ENCODE assay signal across 1 cellular context in genomic region chr18:9092665-9093064, GRCh38.
TF ChIP-seq lines count a peak whose summit lies in the region.

No MANE protein-coding gene starts in this region.

TF ChIP-seq in HepG2, 621 proteins besides CTCF, POLR2A, EP300 and RAD21 (continued from another document and continues in another):
- TF ChIP-seq THAP9 (CRISPR knock-in tag; IDR thresholded peaks at IDR 0.05; ENCODE audit: borderline replicate concordance) (no peak), ARID3A (IDR thresholded peaks at IDR 0.05; ENCODE audit: low read depth, low read length) (peak; percentile 80; the same call in 1 of the 2 replicates), THRA (CRISPR knock-in tag; IDR thresholded peaks at IDR 0.05; ENCODE audit: borderline replicate concordance) (peak; percentile 65; the same call in 1 of the 2 replicates), CEBPG (CRISPR knock-in tag; IDR thresholded peaks at IDR 0.05) (peak; percentile 72), ZNF770 (CRISPR knock-in tag; IDR thresholded peaks at IDR 0.05) (0 out of 2 replicates have a peak, but pooled peaks have one; percentile 18), ZNF234 (CRISPR knock-in tag; conservative IDR thresholded peaks at IDR 0.05) (no peak), SKIL (CRISPR knock-in tag; IDR thresholded peaks at IDR 0.05; ENCODE audit: borderline replicate concordance) (peak; percentile 94), MED1 (CRISPR knock-in tag; IDR thresholded peaks at IDR 0.05) (peak; percentile 88), ZKSCAN8 (CRISPR knock-in tag; IDR thresholded peaks at IDR 0.05; ENCODE audit: borderline replicate concordance) (peak; percentile 58; the same call in 1 of the 2 replicates), ZNF503 (CRISPR knock-in tag; IDR thresholded peaks at IDR 0.05) (peak; percentile 20; the same call in 1 of the 2 replicates), ZNF253 (CRISPR knock-in tag; IDR thresholded peaks at IDR 0.05; ENCODE audit: borderline replicate concordance) (no peak), KMT2A (CRISPR knock-in tag; IDR thresholded peaks at IDR 0.05) (no peak), FOXP4 (CRISPR knock-in tag; IDR thresholded peaks at IDR 0.05) (peak; percentile 57), FOXP1 (IDR thresholded peaks at IDR 0.05) (no peak), FOXP1 (CRISPR knock-in tag; IDR thresholded peaks at IDR 0.05) (peak; percentile 39; the same call in 1 of the 2 replicates), NR2F2 (IDR thresholded peaks at IDR 0.05; ENCODE audit: borderline replicate concordance, low read depth) (peak; percentile 48; the same call in 1 of the 2 replicates), GFI1 (CRISPR knock-in tag; IDR thresholded peaks at IDR 0.05; ENCODE audit: borderline replicate concordance) (peak; percentile 94), GMEB1 (CRISPR knock-in tag; IDR thresholded peaks at IDR 0.05; ENCODE audit: borderline replicate concordance) (peak; percentile 38; the same call in 1 of the 2 replicates), SP5 (CRISPR knock-in tag; IDR thresholded peaks at IDR 0.05; ENCODE audit: borderline replicate concordance, low read depth) (peak; percentile 44; the same call in 1 of the 2 replicates), HNF4G (IDR thresholded peaks at IDR 0.05; ENCODE audit: borderline replicate concordance, low read depth, low read length) (peak; percentile 80), HNF4G (CRISPR knock-in tag; IDR thresholded peaks at IDR 0.05; ENCODE audit: borderline replicate concordance, low read depth) (0 out of 2 replicates have a peak, but pooled peaks have one; percentile 31), ZSCAN29 (CRISPR knock-in tag; conservative IDR thresholded peaks at IDR 0.05) (peak; percentile 88; the same call in 1 of the 2 replicates), RXRB (CRISPR knock-in tag; IDR thresholded peaks at IDR 0.05; ENCODE audit: borderline replicate concordance) (peak; percentile 92), FOXA3 (CRISPR knock-in tag; IDR thresholded peaks at IDR 0.05) (peak; percentile 88), ZNF609 (CRISPR knock-in tag; IDR thresholded peaks at IDR 0.05; ENCODE audit: borderline replicate concordance) (peak; percentile 33; the same call in 1 of the 2 replicates), ZBTB25 (CRISPR knock-in tag; IDR thresholded peaks at IDR 0.05) (no peak), MBNL3 (CRISPR knock-in tag; conservative IDR thresholded peaks at IDR 0.05) (no peak), MIXL1 (CRISPR knock-in tag; IDR thresholded peaks at IDR 0.05) (peak; percentile 76), PHF8 (CRISPR knock-in tag; IDR thresholded peaks at IDR 0.05) (no peak)
